In the genomic region with DNA sequence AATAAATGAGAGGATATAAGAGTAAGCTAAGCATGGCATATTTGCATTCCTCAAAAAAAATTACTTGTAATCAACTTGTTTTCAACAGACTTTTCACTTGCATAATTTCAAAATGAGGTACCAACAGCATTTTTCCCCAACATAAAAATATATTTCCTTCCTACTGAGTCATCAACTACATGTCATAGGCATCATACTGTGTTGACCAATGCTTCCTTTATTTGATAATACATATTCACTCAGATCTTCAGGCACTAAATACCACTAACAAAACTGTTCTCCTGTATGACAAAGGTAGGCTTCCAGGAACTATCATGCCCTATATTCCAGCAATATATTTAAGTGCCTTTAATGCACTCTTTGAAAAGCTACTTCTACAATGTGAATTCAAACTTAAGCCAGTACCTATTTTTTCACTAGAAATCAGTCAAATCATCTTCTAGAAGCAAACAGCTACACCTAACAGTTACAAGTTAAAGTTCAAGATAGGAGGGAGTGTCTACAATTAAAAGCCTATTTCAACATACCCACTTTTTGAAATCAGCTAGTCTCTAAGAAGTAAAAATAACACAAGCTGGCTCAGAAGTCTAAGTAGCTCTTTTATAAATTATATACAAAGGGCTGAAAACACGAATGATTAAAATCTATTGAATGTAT, we compare ENCODE assay signal across 14 cellular contexts. TPM values are rescaled to one million over a fixed set of nuclear protein-coding genes. Genes with fewer than 3 reads are reported as not detected.
DNase-seq lines count a peak whose midpoint lies in the region; ATAC-seq, FAIRE-seq and TF ChIP-seq lines count a peak whose summit lies in the region.
"Had no signal": no experiment of that assay in that cellular context is flagged by ENCODE, and none has a peak within 500 bp of the region (broad histone marks: within the 10 kb centered on the region; RNA-seq: fewer than 3 reads in every experiment).

No MANE protein-coding gene starts in this region.

- no peak for FAIRE-seq in endothelial cell of umbilical vein (lab: Jason Lieb, UNC)
- FAIRE-seq: astrocyte had no signal

- POLR2A ChIA-PET in activated CD4-positive, alpha-beta memory T cell treated with anti-CD3 and anti-CD28 coated beads for 36 hours (lab: Charles Lee) = interaction anchor here (1.1 kb wide), 1 partner anchor 33 kb away, joined by 5 read pairs; the partner anchor contains the start of gene MINDY2
- POLR2A ChIA-PET in activated CD4-positive, alpha-beta memory T cell treated with anti-CD3 and anti-CD28 coated beads, Interleukin-2, amount 10 ng/mL, durations not matched to agents 7 days and 5 days (lab: Charles Lee) = interaction anchor here (0.6 to 1.0 kb wide), 2 partner anchors 9 to 10 kb away, joined by 3 read pairs; no protein-coding TSS in a partner anchor
- POLR2A ChIA-PET in PC-9 (lab: Charles Lee; ENCODE audit: unreplicated experiment) (no interaction called here), endothelial cell of umbilical vein (lab: Charles Lee) (interaction anchor here (1.1 to 1.2 kb wide), 2 partner anchors 11 kb away, joined by 3 read pairs; partner anchors contain the start of gene ADAM10)

- no peaks in the 10 kb centered on the region for H3K27me3 ChIP-seq in PC-9 (ENCODE audit: insufficient read depth, low read depth)
- no peaks in the 10 kb centered on the region for H3K27me3 ChIP-seq in endothelial cell of umbilical vein (ENCODE audit: control insufficient read depth in 2 of 2, insufficient read depth in 2 of 2, low read length in 2 of 2)
- no peaks in the 10 kb centered on the region for H3K27me3 ChIP-seq in MM.1S (replicated peaks; ENCODE audit: insufficient read depth, low read length)
- H3K27me3 ChIP-seq: gastroesophageal sphincter had no signal

- H2AFZ ChIP-seq in PC-9 (no peak overlapping the region), endothelial cell of umbilical vein (ENCODE audit: low read depth, low read length) (no peak overlapping the region), MM.1S (ENCODE audit: low read length) (no peak overlapping the region)

- H3K4me2 ChIP-seq in PC-9 = peak overlapping the region; percentile 36
- H3K4me2 ChIP-seq in endothelial cell of umbilical vein (ENCODE audit: insufficient read depth, low read length) = peak overlapping the region; percentile 74
- no peak overlapping the region for H3K4me2 ChIP-seq in MM.1S (ENCODE audit: low read depth, low read length)

- H3K4me3 Mint-ChIP-seq in activated CD4-positive, alpha-beta memory T cell treated with anti-CD3 and anti-CD28 coated beads for 36 hours = no peak overlapping the region
- no peak overlapping the region for H3K4me3 Mint-ChIP-seq in activated CD4-positive, alpha-beta memory T cell treated with anti-CD3 and anti-CD28 coated beads, Interleukin-2, amount 10 ng/mL, durations not matched to agents 7 days and 5 days
- H3K4me3 Mint-ChIP-seq in stimulated activated effector memory CD8-positive, alpha-beta T cell treated with anti-CD3 and anti-CD28 coated beads, Interleukin-12 subunit alpha, Interleukin-12 subunit beta, amount 100 ng/mL, for 72 hours = peak overlapping the region; percentile 4
- H3K4me3 Mint-ChIP-seq: mesothelial cell of epicardium had no signal

- TF ChIP-seq CTCF in PC-9 (conservative IDR thresholded peaks at IDR 0.05) (no peak), endothelial cell of umbilical vein (IDR thresholded peaks at IDR 0.05; ENCODE audit: extremely low read depth in 1 of 2, insufficient read depth in 1 of 2, low read depth in 1 of 2, low read length in 2 of 2) (no peak), MM.1S (IDR thresholded peaks at IDR 0.05; ENCODE audit: low read length) (no peak)

- no peaks in the 10 kb centered on the region for H3K9me3 ChIP-seq in PC-9 (ENCODE audit: insufficient read depth, low read depth)
- no peaks in the 10 kb centered on the region for H3K9me3 ChIP-seq in endothelial cell of umbilical vein (replicated peaks; ENCODE audit: control insufficient read depth, insufficient read depth, low read length)
- H3K9me3 ChIP-seq in MM.1S (replicated peaks; ENCODE audit: insufficient read depth, low read length) = no peaks in the 10 kb centered on the region
- H3K9me3 ChIP-seq: gastroesophageal sphincter had no signal

- H3K9me2 ChIP-seq in PC-9 (ENCODE audit: insufficient read depth) = no peaks in the 10 kb centered on the region
- H3K9me2 ChIP-seq in MM.1S (replicated peaks; ENCODE audit: insufficient read depth, low read length) = no peaks in the 10 kb centered on the region

- CTCF ChIA-PET in activated CD4-positive, alpha-beta memory T cell treated with anti-CD3 and anti-CD28 coated beads for 36 hours (lab: Charles Lee) = interaction anchor here (0.7 to 1.2 kb wide), 2 partner anchors 12 to 33 kb away, joined by 3 to 5 read pairs; partner anchors contain the start of genes ADAM10 and MINDY2
- CTCF ChIA-PET in activated CD4-positive, alpha-beta memory T cell treated with anti-CD3 and anti-CD28 coated beads, Interleukin-2, amount 10 ng/mL, durations not matched to agents 7 days and 5 days (lab: Charles Lee) = interaction anchor here (0.6 to 0.7 kb wide), 2 partner anchors 65 to 194 kb away, joined by 3 to 5 read pairs; no protein-coding TSS in a partner anchor
- CTCF ChIA-PET in PC-9 (lab: Charles Lee) = no interaction called here
- CTCF ChIA-PET in endothelial cell of umbilical vein (lab: Charles Lee) = interaction anchor here (0.8 to 1.4 kb wide), 2 partner anchors 9 to 60 kb away, joined by 3 to 4 read pairs; no protein-coding TSS in a partner anchor

- H3K9ac ChIP-seq in endothelial cell of umbilical vein (replicated peaks; ENCODE audit: extremely low read depth, insufficient read depth, low read length) (no peak overlapping the region), MM.1S (ENCODE audit: low read length) (no peak overlapping the region)

- H3K79me2 ChIP-seq in PC-9 (ENCODE audit: low read depth) (peaks cover 96% of the 10 kb centered on the region), endothelial cell of umbilical vein (ENCODE audit: control insufficient read depth, insufficient read depth, low read length) (peaks cover 86% of the 10 kb centered on the region), MM.1S (ENCODE audit: low read length) (peaks cover 96% of the 10 kb centered on the region)

- H3K36me3 ChIP-seq in PC-9 (ENCODE audit: low read depth) (no peaks in the 10 kb centered on the region), endothelial cell of umbilical vein (ENCODE audit: control insufficient read depth in 2 of 2, extremely low read depth in 1 of 2, insufficient read depth in 2 of 2, low read length in 2 of 2) (no peaks in the 10 kb centered on the region), MM.1S (replicated peaks; ENCODE audit: insufficient read depth, low read length) (no peaks in the 10 kb centered on the region)
- H3K36me3 ChIP-seq: gastroesophageal sphincter had no signal

- BruUV-seq in PC-9 (replicated peaks; lab: Mats Ljungman, UMichigan) = no TSS peak
- BruUV-seq in endothelial cell of umbilical vein (replicated peaks; lab: Mats Ljungman, UMichigan) = TSS peak; percentile 19

- H3K4me1 Mint-ChIP-seq in activated CD4-positive, alpha-beta memory T cell treated with anti-CD3 and anti-CD28 coated beads for 36 hours (ENCODE audit: low read depth) = peaks cover 67% of the 10 kb centered on the region
- H3K4me1 Mint-ChIP-seq in activated CD4-positive, alpha-beta memory T cell treated with anti-CD3 and anti-CD28 coated beads, Interleukin-2, amount 10 ng/mL, durations not matched to agents 7 days and 5 days = peaks cover 44% of the 10 kb centered on the region
- H3K4me1 Mint-ChIP-seq in stimulated activated effector memory CD8-positive, alpha-beta T cell treated with anti-CD3 and anti-CD28 coated beads, Interleukin-12 subunit alpha, Interleukin-12 subunit beta, amount 100 ng/mL, for 72 hours = peaks cover 67% of the 10 kb centered on the region

- H3F3A ChIP-seq in PC-9 (ENCODE audit: insufficient read depth, low read depth) (no peaks in the 10 kb centered on the region), MM.1S (ENCODE audit: insufficient read depth, low read length) (no peaks in the 10 kb centered on the region)

- H3K4me1 ChIP-seq in PC-9 (replicated peaks; ENCODE audit: insufficient read depth) (peaks cover 20% of the 10 kb centered on the region), endothelial cell of umbilical vein (ENCODE audit: control insufficient read depth, extremely low read depth, insufficient read depth, low read length) (peaks cover 31% of the 10 kb centered on the region), MM.1S (ENCODE audit: low read length) (peaks cover 12% of the 10 kb centered on the region; the same call in 1 of the 2 replicates)

- no peaks in the 10 kb centered on the region for H3K27me3 Mint-ChIP-seq in activated CD4-positive, alpha-beta memory T cell treated with anti-CD3 and anti-CD28 coated beads for 36 hours
- no peaks in the 10 kb centered on the region for H3K27me3 Mint-ChIP-seq in activated CD4-positive, alpha-beta memory T cell treated with anti-CD3 and anti-CD28 coated beads, Interleukin-2, amount 10 ng/mL, durations not matched to agents 7 days and 5 days

- H3K9me3 Mint-ChIP-seq in activated CD4-positive, alpha-beta memory T cell treated with anti-CD3 and anti-CD28 coated beads for 36 hours = no peaks in the 10 kb centered on the region
- no peaks in the 10 kb centered on the region for H3K9me3 Mint-ChIP-seq in activated CD4-positive, alpha-beta memory T cell treated with anti-CD3 and anti-CD28 coated beads, Interleukin-2, amount 10 ng/mL, durations not matched to agents 7 days and 5 days
- no peaks in the 10 kb centered on the region for H3K9me3 Mint-ChIP-seq in stimulated activated effector memory CD8-positive, alpha-beta T cell treated with anti-CD3 and anti-CD28 coated beads, Interleukin-12 subunit alpha, Interleukin-12 subunit beta, amount 100 ng/mL, for 72 hours
- H3K9me3 Mint-ChIP-seq: mesothelial cell of epicardium had no signal

- dilution Hi-C loops in endothelial cell of umbilical vein (cut with MboI; ENCODE audit: extremely low pct_ligation_motif_present, low sequenced_read_pairs) = no loop called here

- H3K36me3 Mint-ChIP-seq in activated CD4-positive, alpha-beta memory T cell treated with anti-CD3 and anti-CD28 coated beads for 36 hours = no peaks in the 10 kb centered on the region
- H3K36me3 Mint-ChIP-seq in activated CD4-positive, alpha-beta memory T cell treated with anti-CD3 and anti-CD28 coated beads, Interleukin-2, amount 10 ng/mL, durations not matched to agents 7 days and 5 days (ENCODE audit: low read depth) = peaks cover 4% of the 10 kb centered on the region
- no peaks in the 10 kb centered on the region for H3K36me3 Mint-ChIP-seq in stimulated activated effector memory CD8-positive, alpha-beta T cell treated with anti-CD3 and anti-CD28 coated beads, Interleukin-12 subunit alpha, Interleukin-12 subunit beta, amount 100 ng/mL, for 72 hours
- H3K36me3 Mint-ChIP-seq: mesothelial cell of epicardium had no signal

- H3K4me3 ChIP-seq in PC-9 (no peak overlapping the region), endothelial cell of umbilical vein (replicated peaks in 1 of 3; ENCODE audit: insufficient read depth in 1 of 3, low read depth in 1 of 3, low read length in 3 of 3) (no peak overlapping the region), MM.1S (ENCODE audit: low read length) (no peak overlapping the region)
- H3K4me3 ChIP-seq: gastroesophageal sphincter, skin epidermis had no signal

- intact Hi-C loops in activated CD4-positive, alpha-beta memory T cell treated with anti-CD3 and anti-CD28 coated beads for 36 hours (cut with micrococcal nuclease) = no loop called here
- intact Hi-C loops in PC-9 (cut with micrococcal nuclease; ENCODE audit: unreplicated experiment) = no loop called here
- intact Hi-C loops in endothelial cell of umbilical vein (cut with micrococcal nuclease) = no loop called here

- H3K9me1 ChIP-seq in endothelial cell of umbilical vein (replicated peaks; ENCODE audit: control insufficient read depth, extremely low read depth, insufficient read depth, low read length) = peaks cover 2% of the 10 kb centered on the region

- TF ChIP-seq POLR2A in endothelial cell of umbilical vein (IDR thresholded peaks at IDR 0.05; ENCODE audit: low read depth, low read length) = no peak

- ATAC-seq in stimulated activated effector memory CD8-positive, alpha-beta T cell treated with anti-CD3 and anti-CD28 coated beads, Interleukin-12 subunit alpha, Interleukin-12 subunit beta, amount 100 ng/mL, for 72 hours = peak; percentile 76
- ATAC-seq in HG03139 (IDR thresholded peaks at IDR 0.05; ENCODE audit: unreplicated experiment) = no peak
- ATAC-seq: gastroesophageal sphincter had no signal

- H4K20me1 ChIP-seq in PC-9 (ENCODE audit: insufficient read depth) (peaks cover 13% of the 10 kb centered on the region), endothelial cell of umbilical vein (replicated peaks; ENCODE audit: control insufficient read depth, extremely low read depth, insufficient read depth, low read length) (peaks cover 27% of the 10 kb centered on the region), MM.1S (ENCODE audit: insufficient read depth, low read length) (peaks cover 78% of the 10 kb centered on the region)

- no peak for DNase-seq in activated CD4-positive, alpha-beta memory T cell treated with anti-CD3 and anti-CD28 coated beads for 36 hours
- no peak for DNase-seq in activated CD4-positive, alpha-beta memory T cell treated with anti-CD3 and anti-CD28 coated beads, Interleukin-2, amount 10 ng/mL, durations not matched to agents 7 days and 5 days
- DNase-seq in PC-9 (peak in 1 of 2 experiments; percentile 58), endothelial cell of umbilical vein (ENCODE audit: low read depth, low spot score) (peak; percentile 69), MM.1S (no peak)
- DNase-seq in stimulated activated effector memory CD8-positive, alpha-beta T cell treated with anti-CD3 and anti-CD28 coated beads, Interleukin-12 subunit alpha, Interleukin-12 subunit beta, amount 100 ng/mL, for 72 hours (ENCODE audit: low spot score in 2 of 2) = no peak
- no peak for DNase-seq in central memory CD4-positive, alpha-beta T cell
- DNase-seq: NCI-H524 treated with DMSO at 0.1 percent for 48 hours had no signal

- H3K27ac Mint-ChIP-seq in activated CD4-positive, alpha-beta memory T cell treated with anti-CD3 and anti-CD28 coated beads for 36 hours = peak overlapping the region; percentile 67
- no peak overlapping the region for H3K27ac Mint-ChIP-seq in activated CD4-positive, alpha-beta memory T cell treated with anti-CD3 and anti-CD28 coated beads, Interleukin-2, amount 10 ng/mL, durations not matched to agents 7 days and 5 days
- peak overlapping the region; percentile 3 for H3K27ac Mint-ChIP-seq in stimulated activated effector memory CD8-positive, alpha-beta T cell treated with anti-CD3 and anti-CD28 coated beads, Interleukin-12 subunit alpha, Interleukin-12 subunit beta, amount 100 ng/mL, for 72 hours
- H3K27ac Mint-ChIP-seq: mesothelial cell of epicardium had no signal

- H3K27ac ChIP-seq in PC-9 = peak overlapping the region; percentile 33; the same call in 1 of the 2 replicates
- H3K27ac ChIP-seq in endothelial cell of umbilical vein (ENCODE audit: insufficient read depth, low read depth, low read length) = peak overlapping the region; percentile 29
- H3K27ac ChIP-seq in MM.1S (ENCODE audit: low read length) = no peak overlapping the region
- H3K27ac ChIP-seq: gastroesophageal sphincter, VCaP had no signal

RNA-seq across cellular contexts. Expression of gene ADAM10, which starts 11.3 kb away (rescaled TPM):
- 10 to 100 TPM; 80.1 to 82.3 TPM for total RNA-seq in activated CD4-positive, alpha-beta memory T cell treated with anti-CD3 and anti-CD28 coated beads for 36 hours
- total RNA-seq in activated CD4-positive, alpha-beta memory T cell treated with anti-CD3 and anti-CD28 coated beads, Interleukin-2, amount 10 ng/mL, durations not matched to agents 7 days and 5 days = 100 to 1,000 TPM; 147 to 150 TPM
- total RNA-seq in PC-9 (2021) = 160 and 239 TPM in 2 replicates
- 185 and 203 TPM in 2 replicates for total RNA-seq in endothelial cell of umbilical vein
- 69.9 and 91.3 TPM in 2 replicates for polyA plus RNA-seq in endothelial cell of umbilical vein
- polyA plus RNA-seq in endothelial cell of umbilical vein (2011; cell fraction: cytosol; rRNA removed) = 62.4 and 64.1 TPM in 2 replicates
- polyA plus RNA-seq in endothelial cell of umbilical vein (2011; cell fraction: nucleus; rRNA removed) = 52.6 and 62.5 TPM in 2 replicates
- polyA plus RNA-seq in endothelial cell of umbilical vein (2012) = 132 and 189 TPM in 2 replicates
- polyA minus RNA-seq in endothelial cell of umbilical vein = 194 and 209 TPM in 2 replicates
- 56.8 TPM for polyA minus RNA-seq in endothelial cell of umbilical vein (2011; cell fraction: cytosol; rRNA and poly(A)+ RNA removed)
- 113 and 133 TPM in 2 replicates for polyA minus RNA-seq in endothelial cell of umbilical vein (2011; cell fraction: nucleus; rRNA and poly(A)+ RNA removed)

RNA-seq across cellular contexts. Expression of gene MINDY2, which starts 32.9 kb away (rescaled TPM):
- 10 to 100 TPM in 1 of 2 experiments, 1 to 10 TPM in 1; 8.0 to 11.6 TPM for total RNA-seq in activated CD4-positive, alpha-beta memory T cell treated with anti-CD3 and anti-CD28 coated beads for 36 hours
- total RNA-seq in activated CD4-positive, alpha-beta memory T cell treated with anti-CD3 and anti-CD28 coated beads, Interleukin-2, amount 10 ng/mL, durations not matched to agents 7 days and 5 days = 10 to 100 TPM; 17.3 to 18.0 TPM
- total RNA-seq in PC-9 (2021) (18.4 and 22.8 TPM in 2 replicates), endothelial cell of umbilical vein (11.4 and 13.7 TPM in 2 replicates)
- 1.2 and 1.6 TPM in 2 replicates for polyA plus RNA-seq in endothelial cell of umbilical vein
- 1.8 and 2.3 TPM in 2 replicates for polyA plus RNA-seq in endothelial cell of umbilical vein (2011; cell fraction: cytosol; rRNA removed)
- 2.4 and 3.8 TPM in 2 replicates for polyA plus RNA-seq in endothelial cell of umbilical vein (2011; cell fraction: nucleus; rRNA removed)
- polyA plus RNA-seq in endothelial cell of umbilical vein (2012) = 2.5 and 4.1 TPM in 2 replicates
- 10.5 and 15.0 TPM in 2 replicates for polyA minus RNA-seq in endothelial cell of umbilical vein
- polyA minus RNA-seq in endothelial cell of umbilical vein (2011; cell fraction: cytosol; rRNA and poly(A)+ RNA removed) = 7.7 TPM
- 4.1 and 5.6 TPM in 2 replicates for polyA minus RNA-seq in endothelial cell of umbilical vein (2011; cell fraction: nucleus; rRNA and poly(A)+ RNA removed)
